9 cellular contexts compared by ENCODE assay signal in genomic region chr17:66426397-66427033, GRCh38.
DNase-seq lines count a peak whose midpoint lies in the region; ATAC-seq and TF ChIP-seq lines count a peak whose summit lies in the region.
"Had no signal": no experiment of that assay in that cellular context is flagged by ENCODE, and none has a peak within 500 bp of the region (broad histone marks: within the 10 kb centered on the region; RNA-seq: fewer than 3 reads in every experiment).

No MANE protein-coding gene starts in this region.

- CTCF ChIA-PET in CD4-positive, alpha-beta T cell (lab: Charles Lee) = interaction anchor here (0.6 to 1.7 kb wide), 3 partner anchors 92 to 248 kb away, joined by 3 read pairs; no protein-coding TSS in a partner anchor

- H3K4ac ChIP-seq in neuronal stem cell (ENCODE audit: low read length) = no peak overlapping the region

- no peak overlapping the region for H3K4me2 ChIP-seq in neuronal stem cell (ENCODE audit: insufficient read depth, low read length, poor library complexity, severe bottlenecking)

- peak overlapping the region; percentile 43 for H3K4me3 Mint-ChIP-seq in CD4-positive, alpha-beta T cell

- H2AK5ac ChIP-seq in neuronal stem cell (ENCODE audit: low read depth, low read length) = no peak overlapping the region

- peak overlapping the region in 1 of 2 donors; percentile 36 for H3K4me3 ChIP-seq in neuronal stem cell (ENCODE audit: low read length in 2 of 2)
- no peak overlapping the region for H3K4me3 ChIP-seq in ovary

- no peaks in the 10 kb centered on the region for H3K27me3 ChIP-seq in CD4-positive, alpha-beta T cell (ENCODE audit: control insufficient read depth, insufficient read depth, low read length)
- H3K27me3 ChIP-seq in neuronal stem cell (ENCODE audit: control insufficient read depth in 3 of 3, insufficient read depth in 3 of 3, low read depth in 1 of 3, low read length in 3 of 3) (no peaks in the 10 kb centered on the region), ovary (no peaks in the 10 kb centered on the region)

- no peak overlapping the region for H3K9ac ChIP-seq in neuronal stem cell (ENCODE audit: low read depth, low read length, poor library complexity)

- TF ChIP-seq EP300 in ovary (IDR thresholded peaks at IDR 0.05) = no peak

- H3K4me1 Mint-ChIP-seq in CD4-positive, alpha-beta T cell (ENCODE audit: low read depth) = peaks cover 75% of the 10 kb centered on the region

- no peak overlapping the region for H3K18ac ChIP-seq in neuronal stem cell (ENCODE audit: low read length)

- H3K79me1 ChIP-seq in neuronal stem cell (ENCODE audit: low read depth, low read length) = no peaks in the 10 kb centered on the region

- H3K27me3 Mint-ChIP-seq in CD4-positive, alpha-beta T cell = no peaks in the 10 kb centered on the region

- H2AFZ ChIP-seq in neuronal stem cell (ENCODE audit: low read length) = no peak overlapping the region

- peaks cover 2 to 16% of the 10 kb centered on the region in 2 donors for H3K4me1 ChIP-seq in neuronal stem cell (ENCODE audit: control insufficient read depth in 2 of 2, insufficient read depth in 1 of 2, low read depth in 1 of 2, low read length in 2 of 2)
- H3K4me1 ChIP-seq in ovary (ENCODE audit: insufficient read depth) = peaks cover 8% of the 10 kb centered on the region

- no peak overlapping the region for H3K14ac ChIP-seq in neuronal stem cell (ENCODE audit: low read length)

- peak overlapping the region; percentile 59 for H3K27ac Mint-ChIP-seq in CD4-positive, alpha-beta T cell

- no peak overlapping the region for H4K91ac ChIP-seq in neuronal stem cell (ENCODE audit: low read depth, low read length, poor library complexity)

- intact Hi-C loops in CD4-positive, alpha-beta T cell (cut with DNase I, micrococcal nuclease) = loop anchor here (1.0 to 10.0 kb wide), 8 partner anchors 54 to 248 kb away; no protein-coding TSS in a partner anchor
- intact Hi-C loops in ovary (cut with DNase I) = no loop called here

- H2BK12ac ChIP-seq in neuronal stem cell (ENCODE audit: low read length) = no peak overlapping the region

- peak; percentile 69 for TF ChIP-seq CTCF in CD4-positive, alpha-beta T cell (IDR thresholded peaks at IDR 0.05)
- no peak for TF ChIP-seq CTCF in ovary (IDR thresholded peaks at IDR 0.05)

- no peak overlapping the region for H3K23ac ChIP-seq in neuronal stem cell (ENCODE audit: low read depth, low read length, poor library complexity)

- H3K36me3 ChIP-seq in neuronal stem cell (replicated peaks in 1 of 2; ENCODE audit: control insufficient read depth in 2 of 2, insufficient read depth in 2 of 2, low read length in 2 of 2) (no peaks in the 10 kb centered on the region), ovary (no peaks in the 10 kb centered on the region)

- H2BK120ac ChIP-seq in neuronal stem cell (ENCODE audit: low read depth, low read length) = no peak overlapping the region

- no peaks in the 10 kb centered on the region for H3K9me3 ChIP-seq in CD4-positive, alpha-beta T cell (ENCODE audit: control insufficient read depth, low read length)
- H3K9me3 ChIP-seq in neuronal stem cell (replicated peaks in 1 of 2; ENCODE audit: control insufficient read depth in 2 of 2, insufficient read depth in 1 of 2, low read depth in 1 of 2, low read length in 2 of 2) (no peaks in the 10 kb centered on the region), ovary (no peaks in the 10 kb centered on the region)

- H3K27ac ChIP-seq in CD4-positive, alpha-beta T cell (ENCODE audit: low read depth, low read length) = no peak overlapping the region
- H3K27ac ChIP-seq in neuronal stem cell (replicated peaks; ENCODE audit: low read length) (no peak overlapping the region), ovary (no peak overlapping the region)
- H3K27ac ChIP-seq: epithelial cell of prostate had no signal

- peak; percentile 98 for ATAC-seq in CD4-positive, alpha-beta T cell (ENCODE audit: poor library complexity)
- peak; percentile 72 for ATAC-seq in HG03354 (IDR thresholded peaks at IDR 0.05; ENCODE audit: poor library complexity, severe bottlenecking, unreplicated experiment)
- ATAC-seq in GM21367 (IDR thresholded peaks at IDR 0.05; ENCODE audit: unreplicated experiment) = no peak

- no CpG with 5 or more reads among the region's 6 CpGs for WGBS in neuronal stem cell (ENCODE audit: extremely low coverage in 2 of 2, insufficient read length in 2 of 2, insufficient replicate concordance in 1 of 2), 2 donors
- whole genome bisulfite sequencing in ovary, 3 donors = 76 to 78% (median 78%) methylated on average over 6 of the region's 6 CpGs

- H4K8ac ChIP-seq in neuronal stem cell (ENCODE audit: low read depth, low read length) = no peak overlapping the region

- H2BK5ac ChIP-seq in neuronal stem cell (ENCODE audit: low read length) = no peak overlapping the region

- no peak overlapping the region for H2BK15ac ChIP-seq in neuronal stem cell (ENCODE audit: low read length)

- peak in 9 of 10 experiments; percentile 11 to 46 (median 26) for DNase-seq in CD4-positive, alpha-beta T cell
- peak; percentile 19 to 43 for DNase-seq in activated CD4-positive, alpha-beta T cell treated with anti-CD3 and anti-CD28 coated beads, Interleukin-2, amount 50 U/mL, for 48 hours
- DNase-seq in iPS DF 19.7 (ENCODE audit: low read depth, low spot score) = peak; percentile 28
- DNase-seq in neuronal stem cell (ENCODE audit: low spot score) = no peak
- DNase-seq in ovary = no peak
- DNase-seq in DMS79 treated with DMSO at 0.1 percent for 48 hours (lab: John Stamatoyannopoulos, UW) = no peak

- H3K9me3 Mint-ChIP-seq in CD4-positive, alpha-beta T cell = no peaks in the 10 kb centered on the region

- POLR2A ChIA-PET in CD4-positive, alpha-beta T cell (lab: Charles Lee) = interaction anchor here (1.0 kb wide), 1 partner anchor 171 kb away, joined by 3 read pairs; no protein-coding TSS in a partner anchor

- TF ChIP-seq POLR2A in ovary (IDR thresholded peaks at IDR 0.05) = no peak

- no peaks in the 10 kb centered on the region for H3K36me3 Mint-ChIP-seq in CD4-positive, alpha-beta T cell (ENCODE audit: low read depth)

Comparison
In these comparisons a context has a peak if more than half of its experiments do, and no peak if none do; other contexts are left out.
1. DNase-seq: peak in CD4-positive, alpha-beta T cell (9 of 10), activated CD4-positive, alpha-beta T cell treated with anti-CD3 and anti-CD28 coated beads, Interleukin-2, amount 50 U/mL, for 48 hours (2 of 2) and iPS DF 19.7 (single experiment); none in neuronal stem cell (single experiment), ovary (0 of 5) and DMS79 treated with DMSO at 0.1 percent for 48 hours (single experiment).
2. intact Hi-C loops: an anchor here in CD4-positive, alpha-beta T cell (1.0 to 10.0 kb wide); none called in ovary.